ENCODE assay signal across 16 cellular contexts in genomic region chr16:85130707-85131028, GRCh38. TPM values are rescaled to one million over a fixed set of nuclear protein-coding genes. Genes with fewer than 3 reads are reported as not detected.
DNase-seq lines count a peak whose midpoint lies in the region; ATAC-seq and TF ChIP-seq lines count a peak whose summit lies in the region.
"Had no signal": no experiment of that assay in that cellular context is flagged by ENCODE, and none has a peak within 500 bp of the region (broad histone marks: within the 10 kb centered on the region; RNA-seq: fewer than 3 reads in every experiment).

No MANE protein-coding gene starts in this region.

- ATAC-seq in GM18519 (IDR thresholded peaks at IDR 0.05; ENCODE audit: low FRiP score, unreplicated experiment) (no peak), esophagus mucosa (no peak)
- ATAC-seq: stimulated activated naive CD8-positive, alpha-beta T cell treated with anti-CD3 and anti-CD28 coated beads, Interleukin-15, Interleukin-2, amounts not matched to agents 100 U/mL and 50 U/mL, for 24 hours; WTC11 had no signal

- H3K9me3 ChIP-seq in HEK293 (ENCODE audit: control insufficient read depth, insufficient read depth, low read depth, low read length), result no peaks in the 10 kb centered on the region
- H3K9me3 ChIP-seq in smooth muscle cell (replicated peaks; ENCODE audit: low read depth), result no peaks in the 10 kb centered on the region

- no peak for TF ChIP-seq CTCF in HEK293 (tag by site-specific recombination; IDR thresholded peaks at IDR 0.05)
- TF ChIP-seq CTCF in coronary artery (IDR thresholded peaks at IDR 0.05), result no peak
- TF ChIP-seq CTCF in mesothelial cell of epicardium (IDR thresholded peaks at IDR 0.05; ENCODE audit: unreplicated experiment), result no peak
- no peak for TF ChIP-seq CTCF in smooth muscle cell (IDR thresholded peaks at IDR 0.05; ENCODE audit: borderline replicate concordance, insufficient read depth, poor library complexity, severe bottlenecking)

- peaks cover 4% of the 10 kb centered on the region for H3K4me1 ChIP-seq in HEK293 (ENCODE audit: control insufficient read depth, insufficient read depth, low read length)
- H3K4me1 ChIP-seq in smooth muscle cell (ENCODE audit: low read depth), result peaks cover 13% of the 10 kb centered on the region

- H3K4me1 Mint-ChIP-seq in mesothelial cell of epicardium, result peaks cover 32% of the 10 kb centered on the region

- no peaks in the 10 kb centered on the region for H3K36me3 Mint-ChIP-seq in mesothelial cell of epicardium
- H3K36me3 Mint-ChIP-seq: activated naive CD4-positive, alpha-beta T cell treated with anti-CD3 and anti-CD28 coated beads, Interleukin-2, amount 10 ng/mL, durations not matched to agents 7 days and 5 days; WTC11 had no signal

- POLR2A ChIA-PET in HEK293 (lab: Yijun Ruan, JAX), result no interaction called here

- no peaks in the 10 kb centered on the region for H3K27me3 Mint-ChIP-seq in mesothelial cell of epicardium (ENCODE audit: low read depth)

- H3K36me3 ChIP-seq in HEK293 (ENCODE audit: control insufficient read depth in 2 of 2, insufficient read depth in 1 of 2, low read length in 2 of 2), result no peaks in the 10 kb centered on the region
- H3K36me3 ChIP-seq in smooth muscle cell (ENCODE audit: low read depth), result no peaks in the 10 kb centered on the region

- no peak overlapping the region for H3K4me3 ChIP-seq in HEK293 (ENCODE audit: low read depth, low read length)
- no peak overlapping the region for H3K4me3 ChIP-seq in coronary artery
- H3K4me3 ChIP-seq in smooth muscle cell, result no peak overlapping the region

- no peaks in the 10 kb centered on the region for H3K27me3 ChIP-seq in smooth muscle cell (ENCODE audit: low read depth)

- no peak overlapping the region for H3K4me3 Mint-ChIP-seq in mesothelial cell of epicardium
- H3K4me3 Mint-ChIP-seq: activated naive CD4-positive, alpha-beta T cell treated with anti-CD3 and anti-CD28 coated beads, Interleukin-2, amount 10 ng/mL, durations not matched to agents 7 days and 5 days; H9; WTC11 had no signal

- DNase-seq in coronary artery (ENCODE audit: low spot score) (no peak), mesothelial cell of epicardium (ENCODE audit: low spot score in 2 of 2, unreplicated experiment in 2 of 2) (no peak), smooth muscle cell (lab: John Stamatoyannopoulos, UW; ENCODE audit: unreplicated experiment) (no peak), NCI-H2171 treated with DMSO at 0.1 percent for 48 hours (lab: John Stamatoyannopoulos, UW) (no peak), CD1c-positive myeloid dendritic cell (ENCODE audit: extremely low spot score) (no peak)
- DNase-seq: activated naive CD4-positive, alpha-beta T cell treated with anti-CD3 and anti-CD28 coated beads, Interleukin-2, amount 10 ng/mL, durations not matched to agents 7 days and 5 days; H9; NCI-H1694 treated with DMSO at 0.1 percent for 48 hours; NCI-H524 treated with DMSO at 0.1 percent for 48 hours; stimulated activated naive CD8-positive, alpha-beta T cell treated with anti-CD3 and anti-CD28 coated beads, Interleukin-15, Interleukin-2, amounts not matched to agents 100 U/mL and 50 U/mL, for 24 hours had no signal

- CTCF ChIA-PET in HEK293 (lab: Yijun Ruan, JAX), result interaction anchor here (0.6 to 1.1 kb wide), 2 partner anchors 23 to 114 kb away, joined by 3 to 4 read pairs; no protein-coding TSS in a partner anchor

- no peaks in the 10 kb centered on the region for H3K9me3 Mint-ChIP-seq in mesothelial cell of epicardium
- H3K9me3 Mint-ChIP-seq: activated naive CD4-positive, alpha-beta T cell treated with anti-CD3 and anti-CD28 coated beads, Interleukin-2, amount 10 ng/mL, durations not matched to agents 7 days and 5 days; H9; WTC11 had no signal

- peaks cover 9% of the 10 kb centered on the region for H3F3A ChIP-seq in smooth muscle cell (ENCODE audit: low read depth)

- H3K27ac ChIP-seq in HEK293 (ENCODE audit: extremely low read depth, low read depth, low read length), result no peak overlapping the region
- peak overlapping the region; percentile 43 to 85 for H3K27ac ChIP-seq in coronary artery
- no peak overlapping the region for H3K27ac ChIP-seq in smooth muscle cell (ENCODE audit: low read depth)

- no peaks in the 10 kb centered on the region for H4K20me1 ChIP-seq in smooth muscle cell (ENCODE audit: low read depth)

- H3K27ac Mint-ChIP-seq in mesothelial cell of epicardium, result peak overlapping the region; percentile 87
- H3K27ac Mint-ChIP-seq: activated naive CD4-positive, alpha-beta T cell treated with anti-CD3 and anti-CD28 coated beads, Interleukin-2, amount 10 ng/mL, durations not matched to agents 7 days and 5 days; WTC11 had no signal

- H3K4me2 ChIP-seq in smooth muscle cell, result no peak overlapping the region

- H2AFZ ChIP-seq in smooth muscle cell (ENCODE audit: low read depth), result peak overlapping the region; percentile 85

- 96% methylated on average over 5 of the region's 5 CpGs for WGBS in smooth muscle cell (ENCODE audit: low lambda C conversion rate)

- no peak overlapping the region for H3K9ac ChIP-seq in smooth muscle cell (ENCODE audit: low read depth)

- no peaks in the 10 kb centered on the region for H3K79me2 ChIP-seq in smooth muscle cell (ENCODE audit: low read depth)

TF ChIP-seq in HEK293, 187 proteins besides CTCF, POLR2A, EP300 and RAD21:
- TF ChIP-seq, protein P1, sequence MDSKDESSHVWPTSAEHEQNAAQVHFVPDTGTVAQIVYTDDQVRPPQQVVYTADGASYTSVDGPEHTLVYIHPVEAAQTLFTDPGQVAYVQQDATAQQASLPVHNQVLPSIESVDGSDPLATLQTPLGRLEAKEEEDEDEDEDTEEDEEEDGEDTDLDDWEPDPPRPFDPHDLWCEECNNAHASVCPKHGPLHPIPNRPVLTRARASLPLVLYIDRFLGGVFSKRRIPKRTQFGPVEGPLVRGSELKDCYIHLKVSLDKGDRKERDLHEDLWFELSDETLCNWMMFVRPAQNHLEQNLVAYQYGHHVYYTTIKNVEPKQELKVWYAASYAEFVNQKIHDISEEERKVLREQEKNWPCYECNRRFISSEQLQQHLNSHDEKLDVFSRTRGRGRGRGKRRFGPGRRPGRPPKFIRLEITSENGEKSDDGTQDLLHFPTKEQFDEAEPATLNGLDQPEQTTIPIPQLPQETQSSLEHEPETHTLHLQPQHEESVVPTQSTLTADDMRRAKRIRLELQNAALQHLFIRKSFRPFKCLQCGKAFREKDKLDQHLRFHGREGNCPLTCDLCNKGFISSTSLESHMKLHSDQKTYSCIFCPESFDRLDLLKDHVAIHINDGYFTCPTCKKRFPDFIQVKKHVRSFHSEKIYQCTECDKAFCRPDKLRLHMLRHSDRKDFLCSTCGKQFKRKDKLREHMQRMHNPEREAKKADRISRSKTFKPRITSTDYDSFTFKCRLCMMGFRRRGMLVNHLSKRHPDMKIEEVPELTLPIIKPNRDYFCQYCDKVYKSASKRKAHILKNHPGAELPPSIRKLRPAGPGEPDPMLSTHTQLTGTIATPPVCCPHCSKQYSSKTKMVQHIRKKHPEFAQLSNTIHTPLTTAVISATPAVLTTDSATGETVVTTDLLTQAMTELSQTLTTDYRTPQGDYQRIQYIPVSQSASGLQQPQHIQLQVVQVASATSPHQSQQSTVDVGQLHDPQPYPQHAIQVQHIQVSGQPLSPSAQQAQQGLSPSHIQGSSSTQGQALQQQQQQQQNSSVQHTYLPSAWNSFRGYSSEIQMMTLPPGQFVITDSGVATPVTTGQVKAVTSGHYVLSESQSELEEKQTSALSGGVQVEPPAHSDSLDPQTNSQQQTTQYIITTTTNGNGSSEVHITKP (tag by site-specific recombination; IDR thresholded peaks at IDR 0.05), result peak; percentile 67
- no peak for TF ChIP-seq ZBTB48 (tag by site-specific recombination; IDR thresholded peaks at IDR 0.05)

RNA-seq across cellular contexts. Expression of gene CIBAR2, which starts 18.4 kb away (rescaled TPM):
- total RNA-seq in mesothelial cell of epicardium (not detected in 3 replicates), smooth muscle cell (not detected in 2 replicates), esophagus mucosa (not detected)
- not detected in 2 replicates for polyA plus RNA-seq in smooth muscle cell
- total RNA-seq: cerebellum, epithelial cell of proximal tubule, H9, WTC11 had no signal

Comparison
In these comparisons a context has a peak if more than half of its experiments do, and no peak if none do; other contexts are left out.
1. H3K27ac ChIP-seq: peak in coronary artery (2 of 2); none in HEK293 (single experiment) and smooth muscle cell (single experiment).